12 cellular contexts compared by ENCODE assay signal in the genomic region with DNA sequence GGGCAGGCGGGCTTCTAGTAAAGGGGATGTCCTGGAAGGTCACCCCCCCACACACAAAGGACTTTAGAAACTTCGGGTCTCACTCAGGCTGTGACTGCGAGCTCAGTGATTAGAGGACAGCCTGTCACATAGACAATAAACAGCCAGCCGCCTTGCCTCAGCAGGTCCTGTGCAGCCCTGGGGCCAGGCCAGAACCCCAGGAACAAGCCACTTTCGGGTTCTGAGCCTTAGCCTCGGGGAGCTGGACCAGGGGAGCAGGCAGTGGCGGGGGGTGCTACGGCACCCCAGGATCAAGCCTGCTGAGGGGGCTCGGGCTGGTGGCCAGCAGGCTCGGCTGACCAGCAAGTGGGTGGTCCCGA. TPM values are rescaled to one million over a fixed set of nuclear protein-coding genes. Genes with fewer than 3 reads are reported as not detected.
DNase-seq lines count a peak whose midpoint lies in the region; ATAC-seq, FAIRE-seq and TF ChIP-seq lines count a peak whose summit lies in the region.
"Had no signal": no experiment of that assay in that cellular context is flagged by ENCODE, and none has a peak within 500 bp of the region (broad histone marks: within the 10 kb centered on the region; RNA-seq: fewer than 3 reads in every experiment).

No MANE protein-coding gene starts in this region.

- H3K9ac ChIP-seq in Karpas-422 (ENCODE audit: low read length) = no peak overlapping the region
- H3K9ac ChIP-seq: KMS-11 had no signal

- peaks cover 21% of the 10 kb centered on the region for H3K9me3 Mint-ChIP-seq in dendritic cell treated with granulocyte-macrophage colony-stimulating factor and Interleukin-4, amounts not matched to agents 40 ng/mL and 50 ng/mL, for 4 days

- intact Hi-C loops in dendritic cell treated with granulocyte-macrophage colony-stimulating factor and Interleukin-4, amounts not matched to agents 40 ng/mL and 50 ng/mL, for 4 days (cut with micrococcal nuclease) = loop anchor here (2.0 kb wide), 1 partner anchor 45 kb away; no protein-coding TSS in a partner anchor

- H3K4me2 ChIP-seq in Karpas-422 (ENCODE audit: low read depth, low read length, poor library complexity, severe bottlenecking) = no peak overlapping the region
- H3K4me2 ChIP-seq: KMS-11 had no signal

- H3K36me3 Mint-ChIP-seq in dendritic cell treated with granulocyte-macrophage colony-stimulating factor and Interleukin-4, amounts not matched to agents 40 ng/mL and 50 ng/mL, for 4 days (ENCODE audit: low read depth) = peaks cover 43% of the 10 kb centered on the region

- TF ChIP-seq CTCF in foreskin keratinocyte (conservative IDR thresholded peaks at IDR 0.05) = no peak

- H3K4me1 ChIP-seq in foreskin keratinocyte (no peaks in the 10 kb centered on the region), Karpas-422 (ENCODE audit: low read length) (no peaks in the 10 kb centered on the region)

- FAIRE-seq in GM12891 (lab: Jason Lieb, UNC) = no peak
- FAIRE-seq: colon had no signal

- H3K9me3 ChIP-seq in Karpas-422 (ENCODE audit: low read length) = peaks cover 22% of the 10 kb centered on the region

- no peak for TF ChIP-seq POLR2A in GM12891 (IDR thresholded peaks at IDR 0.05; ENCODE audit: low read depth, low read length)

- peak overlapping the region; percentile 42 for H3K27ac Mint-ChIP-seq in dendritic cell treated with granulocyte-macrophage colony-stimulating factor and Interleukin-4, amounts not matched to agents 40 ng/mL and 50 ng/mL, for 4 days

- H3K27ac ChIP-seq in foreskin keratinocyte (no peak overlapping the region), Karpas-422 (ENCODE audit: low read length) (no peak overlapping the region)
- H3K27ac ChIP-seq: KMS-11 had no signal

- H3K4me3 ChIP-seq in skeletal muscle cell (ENCODE audit: low read depth, low read length) (peak overlapping the region; percentile 38), Karpas-422 (ENCODE audit: low read length) (no peak overlapping the region)

- peaks cover 11% of the 10 kb centered on the region for H3K27me3 Mint-ChIP-seq in dendritic cell treated with granulocyte-macrophage colony-stimulating factor and Interleukin-4, amounts not matched to agents 40 ng/mL and 50 ng/mL, for 4 days

- no peaks in the 10 kb centered on the region for H4K20me1 ChIP-seq in Karpas-422 (ENCODE audit: insufficient read depth, low read depth, low read length)

- H3K27me3 ChIP-seq in foreskin keratinocyte = peaks cover 46% of the 10 kb centered on the region
- H3K27me3 ChIP-seq in Karpas-422 (ENCODE audit: low read length) = no peaks in the 10 kb centered on the region

- no peaks in the 10 kb centered on the region; the same call in 1 of the 2 replicates for H3K36me3 ChIP-seq in Karpas-422 (ENCODE audit: insufficient read depth, low read length)

- H3K79me2 ChIP-seq in Karpas-422 (ENCODE audit: low read length) = no peaks in the 10 kb centered on the region

- no peaks in the 10 kb centered on the region for H3K9me2 ChIP-seq in Karpas-422 (replicated peaks; ENCODE audit: insufficient read depth, low read length)

- ATAC-seq in foreskin keratinocyte (no peak), HG03045 (IDR thresholded peaks at IDR 0.05; ENCODE audit: unreplicated experiment) (no peak)

- DNase-seq in ELF-1 (ENCODE audit: low read depth, low spot score) (peak; percentile 71), left kidney (ENCODE audit: low read depth, low spot score) (peak; percentile 45), skeletal muscle cell (ENCODE audit: low read depth) (no peak), foreskin keratinocyte (no peak), GM12891 (ENCODE audit: insufficient read length, low spot score) (no peak), Karpas-422 (no peak)
- DNase-seq: DMS 273 treated with DMSO at 0.1 percent for 48 hours, NCI-H524 treated with DMSO at 0.1 percent for 48 hours had no signal

- peak overlapping the region; percentile 86 for H3K4me3 Mint-ChIP-seq in dendritic cell treated with granulocyte-macrophage colony-stimulating factor and Interleukin-4, amounts not matched to agents 40 ng/mL and 50 ng/mL, for 4 days

- no peak overlapping the region for H2AFZ ChIP-seq in Karpas-422 (ENCODE audit: low read length)

- peaks cover 38% of the 10 kb centered on the region for H3K4me1 Mint-ChIP-seq in dendritic cell treated with granulocyte-macrophage colony-stimulating factor and Interleukin-4, amounts not matched to agents 40 ng/mL and 50 ng/mL, for 4 days (ENCODE audit: low read depth)

TF ChIP-seq in GM12891, 5 proteins besides CTCF, POLR2A, EP300 and RAD21:
- TF ChIP-seq PAX5 (IDR thresholded peaks at IDR 0.05; ENCODE audit: insufficient read depth, low read length, severe bottlenecking) = no peak
- TF ChIP-seq TAF1 (IDR thresholded peaks at IDR 0.05; ENCODE audit: low read depth, low read length) = no peak
- TF ChIP-seq POLR2AphosphoS5 (IDR thresholded peaks at IDR 0.05; ENCODE audit: low read depth, low read length) = no peak
- TF ChIP-seq SPI1 (IDR thresholded peaks at IDR 0.05; ENCODE audit: low read depth, low read length) = no peak
- no peak for TF ChIP-seq POU2F2 (IDR thresholded peaks at IDR 0.05; ENCODE audit: low read depth, low read length)

RNA-seq across cellular contexts. Expression of a gene that starts 1.1 kb away (rescaled TPM):
- 0.04 and 0.10 TPM in 2 replicates for total RNA-seq in foreskin keratinocyte
- polyA plus RNA-seq in foreskin keratinocyte = 0.07 and 0.11 TPM in 2 replicates
- polyA plus RNA-seq in GM12891 (2012; ENCODE audit: low read depth, missing spikeins) = 8.7 TPM
- total RNA-seq in Karpas-422 (2014; rRNA removed; shearing (Covaris generic); ENCODE audit: low replicate concordance) = 79.9 and 80.1 TPM in 2 replicates

Comparison
In these comparisons a context has a peak if more than half of its experiments do, and no peak if none do; other contexts are left out.
1. DNase-seq: peak in ELF-1 (single experiment) and left kidney (single experiment); none in skeletal muscle cell (single experiment), foreskin keratinocyte (0 of 2), GM12891 (single experiment) and Karpas-422 (single experiment).
2. RNA of a gene that starts 1.1 kb away (total RNA-seq): 79.9 to 80.1 TPM in Karpas-422; 0.04 to 0.10 TPM in foreskin keratinocyte; every median in the first group is over 10 times any median in the second.